15 cellular contexts compared by ENCODE assay signal in genomic region chrX:1074172-1074571, GRCh38.
"Had no signal": no experiment of that assay in that cellular context is flagged by ENCODE, and none has a peak within 500 bp of the region (broad histone marks: within the 10 kb centered on the region; RNA-seq: fewer than 3 reads in every experiment).

No MANE protein-coding gene starts in this region.

- H3K9me3 ChIP-seq: adrenal gland, psoas muscle, vagina had no signal

- DNase-seq: activated gamma-delta T cell treated with Interleukin-2 at 50 U/mL for 16 hours; activated T-cell treated with anti-CD3 and anti-CD28 coated beads, Interleukin-2, amount 50 U/mL, for 1 hour; adrenal gland; caudate nucleus; cortex of kidney; effector CD8-positive, alpha-beta T cell; heart left ventricle; islet precursor cell; mucosa of descending colon; naive thymus-derived CD8-positive, alpha-beta T cell; occipital lobe; psoas muscle had no signal

- H3K4me1 ChIP-seq: adrenal gland, heart left ventricle, psoas muscle, vagina had no signal

- H3K27ac ChIP-seq: adrenal gland, heart left ventricle, psoas muscle, vagina had no signal

- H3K36me3 ChIP-seq: adrenal gland, heart left ventricle, vagina had no signal

- H3K27me3 ChIP-seq: adrenal gland, heart left ventricle, vagina had no signal

- H3K4me3 ChIP-seq: adrenal gland, heart left ventricle, mucosa of descending colon, psoas muscle, vagina had no signal

- ATAC-seq: heart left ventricle; left lobe of liver; mucosa of descending colon; naive thymus-derived CD8-positive, alpha-beta T cell; psoas muscle; sciatic nerve had no signal
